17 cellular contexts compared by ENCODE assay signal in genomic region chr3:12040902-12041301, GRCh38. TPM values are rescaled to one million over a fixed set of nuclear protein-coding genes. Genes with fewer than 3 reads are reported as not detected.
"Had no signal": no experiment of that assay in that cellular context is flagged by ENCODE, and none has a peak within 500 bp of the region (broad histone marks: within the 10 kb centered on the region; RNA-seq: fewer than 3 reads in every experiment).

No MANE protein-coding gene starts in this region.

- DNase-seq: activated CD4-positive, alpha-beta T cell treated with anti-CD3 and anti-CD28 coated beads, Interleukin-2, amount 50 U/mL, for 4 hours; activated CD4-positive, CD25-positive, alpha-beta regulatory T cell treated with anti-CD3 and anti-CD28 coated beads, Interleukin-2, amount 50 U/mL, for 72 hours; activated naive CD4-positive, alpha-beta T cell treated with anti-CD3 and anti-CD28 coated beads, Interleukin-2, amount 10 ng/mL, durations not matched to agents 7 days and 5 days; activated T-cell treated with anti-CD3 and anti-CD28 coated beads for 4 hours; colonic mucosa; effector CD4-positive, alpha-beta T cell; kidney glomerular epithelial cell; mesendoderm; sigmoid colon; stimulated activated CD4-positive, alpha-beta T cell treated with anti-CD3 and anti-CD28 coated beads, Interleukin-12 subunit alpha, Interleukin-12 subunit beta, amount 100 ng/mL, for 4 hours had no signal

- H3K4me1 ChIP-seq: colonic mucosa, esophagus muscularis mucosa, sigmoid colon, tibial nerve, vagina had no signal

- H3K4me3 ChIP-seq: colonic mucosa, esophagus muscularis mucosa, sigmoid colon, tibial nerve, vagina had no signal

- FAIRE-seq: astrocyte had no signal

- H3K9me3 ChIP-seq: colonic mucosa, esophagus muscularis mucosa, sigmoid colon, tibial nerve, vagina had no signal

- H3K27me3 ChIP-seq: colonic mucosa, vagina had no signal

- H3K27ac ChIP-seq: colonic mucosa, esophagus muscularis mucosa, sigmoid colon, tibial nerve, vagina had no signal

- H3K36me3 ChIP-seq: colonic mucosa, esophagus muscularis mucosa, sigmoid colon, tibial nerve, vagina had no signal

RNA-seq across cellular contexts. Expression of gene SYN2, which starts 36.7 kb away (rescaled TPM):
- total RNA-seq: fibroblast of villous mesenchyme; liver; natural killer cell treated with Interleukin-12 subunit alpha and Interleukin-12 subunit beta and Interleukin-15 and Interleukin-18, amount 100 ng/mL, for 72 hours had no signal
